In the genomic region with DNA sequence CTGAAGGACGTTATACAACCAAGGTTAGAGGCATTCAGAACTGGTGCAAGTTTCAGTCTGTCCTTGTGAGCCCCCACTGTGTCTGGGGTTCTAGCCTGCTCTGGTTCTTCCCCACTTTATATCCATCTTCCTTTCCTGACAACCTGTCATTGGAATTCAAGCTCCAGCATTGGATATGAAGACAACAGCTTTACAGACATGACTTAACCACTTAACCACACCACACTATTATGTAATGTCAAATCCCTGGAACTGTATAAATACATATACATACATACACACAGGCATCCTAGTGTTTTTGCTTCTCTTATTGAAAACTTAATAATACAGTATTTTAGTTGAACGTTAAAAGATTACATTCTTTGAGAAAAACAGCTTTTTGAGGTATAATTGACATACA, we compare ENCODE assay signal across 1 cellular context.
TF ChIP-seq lines count a peak whose summit lies in the region.

No MANE protein-coding gene starts in this region.

TF ChIP-seq in IMR-90, 13 proteins besides CTCF, POLR2A, EP300 and RAD21 (continued from another document):
- no peak for TF ChIP-seq FOS (IDR thresholded peaks at IDR 0.05; ENCODE audit: low read depth, low read length)
- no peak for TF ChIP-seq MAFK (IDR thresholded peaks at IDR 0.05; ENCODE audit: low read depth, low read length)
- no peak for TF ChIP-seq USF2 (IDR thresholded peaks at IDR 0.05; ENCODE audit: low read depth, low read length)
- no peak for TF ChIP-seq RFX5 (IDR thresholded peaks at IDR 0.05; ENCODE audit: low read depth, low read length)
- no peak for TF ChIP-seq RCOR1 (IDR thresholded peaks at IDR 0.05; ENCODE audit: insufficient replicate concordance, low read length)
- no peak for TF ChIP-seq MAZ (IDR thresholded peaks at IDR 0.05; ENCODE audit: borderline replicate concordance, low read depth, low read length)
- TF ChIP-seq CHD1 (IDR thresholded peaks at IDR 0.05; ENCODE audit: low read depth, low read length): no peak
